Comparison of ENCODE assay signal across 17 cellular contexts in genomic region chr9:130201399-130201873, GRCh38. TPM values are rescaled to one million over a fixed set of nuclear protein-coding genes. Genes with fewer than 3 reads are reported as not detected.
DNase-seq lines count a peak whose midpoint lies in the region; ATAC-seq and TF ChIP-seq lines count a peak whose summit lies in the region.
"Had no signal": no experiment of that assay in that cellular context is flagged by ENCODE, and none has a peak within 500 bp of the region (broad histone marks: within the 10 kb centered on the region; RNA-seq: fewer than 3 reads in every experiment).

No MANE protein-coding gene starts in this region.

- TF ChIP-seq CTCF in RWPE1 (conservative IDR thresholded peaks at IDR 0.05; ENCODE audit: low read depth) (no peak), dorsolateral prefrontal cortex (IDR thresholded peaks at IDR 0.05 in 54 of 56, conservative IDR thresholded peaks at IDR 0.05 in 2 of 56; ENCODE audit: low read depth in 1 of 56, partially characterized antibody in 56 of 56) (no peak), thoracic aorta (IDR thresholded peaks at IDR 0.05) (no peak)

- CTCF ChIA-PET in RWPE1 (lab: Yijun Ruan, JAX): interaction anchor here (0.5 to 1.3 kb wide), 3 partner anchors 10 to 35 kb away, joined by 4 to 7 read pairs (median 4); no protein-coding TSS in a partner anchor

- H3K27ac ChIP-seq in RWPE1 (peak overlapping the region; percentile 95), dorsolateral prefrontal cortex (peak overlapping the region in 56 of 59 donors; percentile 30 to 94 (median 80)), thoracic aorta (peak overlapping the region; percentile 81 to 83)
- H3K27ac ChIP-seq: brain microvascular endothelial cell had no signal

- DNase-seq in RWPE1 (ENCODE audit: low spot score): peak; percentile 39
- DNase-seq in dorsolateral prefrontal cortex: no peak
- DNase-seq in left colon: no peak
- DNase-seq in thoracic aorta (ENCODE audit: low spot score): no peak
- no peak for DNase-seq in activated CD4-positive, CD25-positive, alpha-beta regulatory T cell treated with anti-CD3 and anti-CD28 coated beads, Interleukin-2, amount 50 U/mL, for 72 hours
- no peak for DNase-seq in GM19240 (ENCODE audit: insufficient read length, low spot score)
- DNase-seq: activated CD4-positive, alpha-beta T cell treated with anti-CD3 and anti-CD28 coated beads for 36 hours; brain microvascular endothelial cell; CD8-positive, alpha-beta T cell; DND-41; KBM-7; NCI-H1048; NCI-H1930; NCI-H446; stimulated activated CD4-positive, alpha-beta T cell treated with anti-CD3 and anti-CD28 coated beads, Interleukin-1b, Interleukin-23, amount 100 ng/mL, for 48 hours; SW 1271 had no signal

- peaks cover 25 to 65% of the 10 kb centered on the region in 2 donors for H3K4me1 ChIP-seq in thoracic aorta (ENCODE audit: control insufficient read depth in 1 of 2, low read depth in 2 of 2)

- H3K4me3 ChIP-seq in dorsolateral prefrontal cortex (peak overlapping the region in 22 of 59 donors; percentile 7 to 50 (median 34)), thoracic aorta (no peak overlapping the region)

- H3K9me3 ChIP-seq in thoracic aorta: no peaks in the 10 kb centered on the region

- H3K36me3 ChIP-seq in thoracic aorta: no peaks in the 10 kb centered on the region
- H3K36me3 ChIP-seq: brain microvascular endothelial cell had no signal

- POLR2A ChIA-PET in RWPE1 (lab: Yijun Ruan, JAX; ENCODE audit: low non-redundant PET): no interaction called here

- H3K27me3 ChIP-seq in dorsolateral prefrontal cortex (no peaks in the 10 kb centered on the region), thoracic aorta (replicated peaks; ENCODE audit: insufficient read depth) (no peaks in the 10 kb centered on the region)
- H3K27me3 ChIP-seq: brain microvascular endothelial cell had no signal

- ATAC-seq in left colon (peak; percentile 70), thoracic aorta (ENCODE audit: insufficient number of reproducible peaks, low FRiP score, low read depth) (no peak), HG03439 (IDR thresholded peaks at IDR 0.05; ENCODE audit: unreplicated experiment) (no peak)
- ATAC-seq: activated CD4-positive, alpha-beta T cell treated with anti-CD3 and anti-CD28 coated beads for 36 hours; CD8-positive, alpha-beta T cell had no signal

- intact Hi-C loops in dorsolateral prefrontal cortex (cut with DNase I): no loop called here
- intact Hi-C loops in left colon (cut with DNase I, micrococcal nuclease): no loop called here

RNA-seq across cellular contexts. Expression of gene NCS1, which starts 29.2 kb away (rescaled TPM):
- total RNA-seq in dorsolateral prefrontal cortex (100 to 1,000 TPM; 134 to 718 (median 501) TPM), left colon (10 to 100 TPM in 1 of 2 donors, 1 to 10 TPM in 1; 2.1 to 23.7 TPM), thoracic aorta (10 to 100 TPM; 50.8 to 58.3 TPM)
